In genomic region chr11:59207988-59208432, GRCh38 we compare ENCODE assay signal across 8 cellular contexts. TPM values are rescaled to one million over a fixed set of nuclear protein-coding genes. Genes with fewer than 3 reads are reported as not detected.
A peak's percentile ranks its signal among the peaks of the same experiment; 100 is the strongest.
DNase-seq lines count a peak whose midpoint lies in the region; ATAC-seq, FAIRE-seq and TF ChIP-seq lines count a peak whose summit lies in the region.

No MANE protein-coding gene starts in this region.

- CTCF ChIA-PET in activated B cell treated with CpG ODN at 0.5 μM for 24 hours (lab: Charles Lee): interaction anchor here (1.1 to 9.7 kb wide), 3 partner anchors 16 to 222 kb away, joined by 3 to 94 read pairs (median 4); partner anchors contain the start of gene DTX4
- CTCF ChIA-PET in naive thymus-derived CD4-positive, alpha-beta T cell (lab: Charles Lee): interaction anchor here (1.5 kb wide), 2 partner anchors 21 to 37 kb away, joined by 4 to 6 read pairs; partner anchors contain the start of gene DTX4

- POLR2A ChIA-PET in activated B cell treated with CpG ODN at 0.5 μM for 24 hours (lab: Charles Lee): interaction anchor here (0.9 kb wide), 1 partner anchor 10 kb away, joined by 4 read pairs; no protein-coding TSS in a partner anchor
- POLR2A ChIA-PET in naive thymus-derived CD4-positive, alpha-beta T cell (lab: Charles Lee): no interaction called here

- DNase-seq in ACHN (peak; percentile 38), GM12891 (ENCODE audit: insufficient read length, low spot score) (no peak), NCI-H1105 (lab: John Stamatoyannopoulos, UW) (peak; percentile 11), activated B cell treated with CpG ODN at 0.5 μM for 24 hours (no peak), epithelial cell of esophagus (ENCODE audit: low read depth) (peak; percentile 65), upper lobe of right lung (no peak)
- peak in 8 of 9 donors; percentile 20 to 52 (median 40) for DNase-seq in naive thymus-derived CD4-positive, alpha-beta T cell

- no peaks in the 10 kb centered on the region for H3K36me3 ChIP-seq in naive thymus-derived CD4-positive, alpha-beta T cell (ENCODE audit: control insufficient read depth in 2 of 3, insufficient read depth in 3 of 3, low read length in 3 of 3)
- peaks cover 28% of the 10 kb centered on the region for H3K36me3 ChIP-seq in upper lobe of right lung

- FAIRE-seq in GM12891 (lab: Jason Lieb, UNC): peak; percentile 93

- ATAC-seq in HG02642 (IDR thresholded peaks at IDR 0.05; ENCODE audit: poor library complexity, unreplicated experiment) (peak; percentile 74), activated B cell treated with CpG ODN at 0.5 μM for 24 hours (ENCODE audit: low read depth) (peak; percentile 45), upper lobe of right lung (peak; percentile 69)
- ATAC-seq in naive thymus-derived CD4-positive, alpha-beta T cell: peak; percentile 72

- H3K4me1 Mint-ChIP-seq in activated B cell treated with CpG ODN at 0.5 μM for 24 hours: peaks cover 93% of the 10 kb centered on the region
- peaks cover 13 to 29% (median 20%) of the 10 kb centered on the region in 7 donors for H3K4me1 Mint-ChIP-seq in naive thymus-derived CD4-positive, alpha-beta T cell

- no peaks in the 10 kb centered on the region for H3K9me3 ChIP-seq in naive thymus-derived CD4-positive, alpha-beta T cell (ENCODE audit: control insufficient read depth in 2 of 3, low read length in 3 of 3)
- H3K9me3 ChIP-seq in upper lobe of right lung: no peaks in the 10 kb centered on the region

- H3K27ac Mint-ChIP-seq in activated B cell treated with CpG ODN at 0.5 μM for 24 hours: peak overlapping the region; percentile 93
- peak overlapping the region in 8 of 9 donors; percentile 38 to 75 (median 67) for H3K27ac Mint-ChIP-seq in naive thymus-derived CD4-positive, alpha-beta T cell

- intact Hi-C loops in activated B cell treated with CpG ODN at 0.5 μM for 24 hours (cut with micrococcal nuclease) (loop anchor here (1.0 to 2.0 kb wide), 7 partner anchors 8 to 222 kb away; partner anchors contain the start of gene FAM111A), upper lobe of right lung (cut with DNase I) (no loop called here)
- intact Hi-C loops in naive thymus-derived CD4-positive, alpha-beta T cell (cut with micrococcal nuclease): loop anchor here (1.0 kb wide), 3 partner anchors 37 to 222 kb away; no protein-coding TSS in a partner anchor

- H3K4me3 ChIP-seq in epithelial cell of esophagus (ENCODE audit: low read length) (no peak overlapping the region), upper lobe of right lung (peak overlapping the region; percentile 15)
- no peak overlapping the region for H3K4me3 ChIP-seq in naive thymus-derived CD4-positive, alpha-beta T cell (ENCODE audit: low read length)

- no peaks in the 10 kb centered on the region for H3K27me3 ChIP-seq in naive thymus-derived CD4-positive, alpha-beta T cell (ENCODE audit: control insufficient read depth in 2 of 2, insufficient read depth in 2 of 2, low read length in 2 of 2)
- H3K27me3 ChIP-seq in upper lobe of right lung: no peaks in the 10 kb centered on the region

- peaks cover 4 to 19% of the 10 kb centered on the region in 2 donors for H3K4me1 ChIP-seq in naive thymus-derived CD4-positive, alpha-beta T cell (ENCODE audit: control insufficient read depth in 2 of 2, insufficient read depth in 2 of 2, low read length in 2 of 2)
- peaks cover 12% of the 10 kb centered on the region for H3K4me1 ChIP-seq in upper lobe of right lung

- peak; percentile 32; the same call in 1 of the 2 replicates for TF ChIP-seq POLR2A in GM12891 (IDR thresholded peaks at IDR 0.05; ENCODE audit: low read depth, low read length)

- in situ Hi-C loops in ACHN (cut with HindIII; ENCODE audit: low pct_ligation_motif_present, low pct_unique_long_range_greater_than_20kb, low sequenced_read_pairs): no loop called here

- no peak for TF ChIP-seq CTCF in activated B cell treated with CpG ODN at 0.5 μM for 24 hours (IDR thresholded peaks at IDR 0.05)
- peak; percentile 82 for TF ChIP-seq CTCF in epithelial cell of esophagus (IDR thresholded peaks at IDR 0.05; ENCODE audit: insufficient read depth, low read depth, low read length, missing control alignments)
- TF ChIP-seq CTCF in upper lobe of right lung (IDR thresholded peaks at IDR 0.05): peak; percentile 76

- no peaks in the 10 kb centered on the region for H3K27me3 Mint-ChIP-seq in activated B cell treated with CpG ODN at 0.5 μM for 24 hours
- peaks cover 0 to 19% (median 0%) of the 10 kb centered on the region in 5 donors for H3K27me3 Mint-ChIP-seq in naive thymus-derived CD4-positive, alpha-beta T cell

- H3K36me3 Mint-ChIP-seq in activated B cell treated with CpG ODN at 0.5 μM for 24 hours (ENCODE audit: low read depth): peaks cover 88% of the 10 kb centered on the region
- no peaks in the 10 kb centered on the region for H3K36me3 Mint-ChIP-seq in naive thymus-derived CD4-positive, alpha-beta T cell

- no peak overlapping the region for H3K27ac ChIP-seq in naive thymus-derived CD4-positive, alpha-beta T cell (ENCODE audit: low read depth, low read length)
- H3K27ac ChIP-seq in upper lobe of right lung: no peak overlapping the region

- H3K9me3 Mint-ChIP-seq in activated B cell treated with CpG ODN at 0.5 μM for 24 hours: no peaks in the 10 kb centered on the region
- H3K9me3 Mint-ChIP-seq in naive thymus-derived CD4-positive, alpha-beta T cell: no peaks in the 10 kb centered on the region

- peak overlapping the region; percentile 98 for H3K4me3 Mint-ChIP-seq in activated B cell treated with CpG ODN at 0.5 μM for 24 hours
- peak overlapping the region; percentile 18 to 67 (median 50) for H3K4me3 Mint-ChIP-seq in naive thymus-derived CD4-positive, alpha-beta T cell

TF ChIP-seq in GM12891, 5 proteins besides CTCF, POLR2A, EP300 and RAD21:
- TF ChIP-seq POU2F2 (IDR thresholded peaks at IDR 0.05; ENCODE audit: low read depth, low read length) (peak; percentile 73; the same call in 1 of the 2 replicates), TAF1 (IDR thresholded peaks at IDR 0.05; ENCODE audit: low read depth, low read length) (no peak)

RNA-seq across cellular contexts. Expression of gene MPEG1, which starts 4.7 kb away (rescaled TPM):
- 12.9 TPM for polyA plus RNA-seq in GM12891 (2012; ENCODE audit: low read depth, missing spikeins)
- total RNA-seq in activated B cell treated with CpG ODN at 0.5 μM for 24 hours (145 and 154 TPM in 2 replicates), upper lobe of right lung (34.1 TPM)
- total RNA-seq in naive thymus-derived CD4-positive, alpha-beta T cell: 100 to 1,000 TPM in 1 of 5 experiments, 10 to 100 TPM in 1, 1 to 10 TPM in 2, not detected in 1; 4.2 to 187 (median 13.8) TPM
- under 1 TPM; 0.26 to 0.53 TPM for polyA plus RNA-seq in naive thymus-derived CD4-positive, alpha-beta T cell

RNA-seq across cellular contexts. Expression of gene DTX4, which starts 36.1 kb away (rescaled TPM):
- polyA plus RNA-seq in GM12891 (2012; ENCODE audit: low read depth, missing spikeins): 24.8 TPM
- total RNA-seq in activated B cell treated with CpG ODN at 0.5 μM for 24 hours (24.2 TPM in 2 replicates), upper lobe of right lung (43.1 TPM)
- total RNA-seq in naive thymus-derived CD4-positive, alpha-beta T cell: 1 to 10 TPM in 4 of 5 experiments, under 1 TPM in 1; 0.22 to 3.9 (median 2.2) TPM
- polyA plus RNA-seq in naive thymus-derived CD4-positive, alpha-beta T cell: under 1 TPM; 0.22 to 0.35 TPM

Comparison
In these comparisons a context has a peak if more than half of its experiments do, and no peak if none do; other contexts are left out.
1. DNase-seq: peak in ACHN (single experiment), NCI-H1105 (single experiment), epithelial cell of esophagus (single experiment) and naive thymus-derived CD4-positive, alpha-beta T cell (8 of 9); none in GM12891 (single experiment), activated B cell treated with CpG ODN at 0.5 μM for 24 hours (single experiment) and upper lobe of right lung (single experiment).
2. Peak in every context shown above with its lines, with median percentiles within 50 percentile points of each other: ATAC-seq.